ENCODE assay signal across 8 cellular contexts in genomic region chr2:26786207-26787023, GRCh38.
DNase-seq lines count a peak whose midpoint lies in the region; ATAC-seq, FAIRE-seq and TF ChIP-seq lines count a peak whose summit lies in the region.

No MANE protein-coding gene starts in this region.

- peak overlapping the region; percentile 91 for H3K4me3 Mint-ChIP-seq in activated naive CD8-positive, alpha-beta T cell treated with anti-CD3 and anti-CD28 coated beads, Interleukin-2, amount 50 U/mL, for 24 hours
- H3K4me3 Mint-ChIP-seq in stimulated activated naive CD8-positive, alpha-beta T cell treated with anti-CD3 and anti-CD28 coated beads, Interleukin-15, Interleukin-2, amounts not matched to agents 100 ng/mL and 50 ng/mL, for 24 hours: peak overlapping the region; percentile 91

- H3K9me3 ChIP-seq in iPS-20b (ENCODE audit: insufficient read depth, low read depth, low read length): no peaks in the 10 kb centered on the region

- H3K36me3 ChIP-seq in KMS-11 (ENCODE audit: insufficient read depth): no peaks in the 10 kb centered on the region; the same call in 1 of the 2 replicates
- H3K36me3 ChIP-seq in iPS-20b (ENCODE audit: insufficient read depth, low read depth, low read length): peaks cover 1% of the 10 kb centered on the region; the same call in 1 of the 2 replicates

- peak; percentile 4 for ATAC-seq in GM21619 (IDR thresholded peaks at IDR 0.05; ENCODE audit: unreplicated experiment)
- peak; percentile 4 for ATAC-seq in activated naive CD8-positive, alpha-beta T cell treated with anti-CD3 and anti-CD28 coated beads, Interleukin-2, amount 50 U/mL, for 24 hours

- H2AFZ ChIP-seq in KMS-11 (ENCODE audit: low read depth): peak overlapping the region; percentile 50

- peaks cover 52% of the 10 kb centered on the region for H3K79me2 ChIP-seq in KMS-11 (ENCODE audit: insufficient read depth, low read depth)

- peaks cover 23% of the 10 kb centered on the region for H3K4me1 Mint-ChIP-seq in activated naive CD8-positive, alpha-beta T cell treated with anti-CD3 and anti-CD28 coated beads, Interleukin-2, amount 50 U/mL, for 24 hours
- H3K4me1 Mint-ChIP-seq in stimulated activated naive CD8-positive, alpha-beta T cell treated with anti-CD3 and anti-CD28 coated beads, Interleukin-15, Interleukin-2, amounts not matched to agents 100 ng/mL and 50 ng/mL, for 24 hours (ENCODE audit: low read depth): peaks cover 19% of the 10 kb centered on the region

- no peak for FAIRE-seq in HTR-8/SVneo (lab: Jason Lieb, UNC)

- peaks cover 5% of the 10 kb centered on the region for H3K9me3 Mint-ChIP-seq in activated naive CD8-positive, alpha-beta T cell treated with anti-CD3 and anti-CD28 coated beads, Interleukin-2, amount 50 U/mL, for 24 hours
- no peaks in the 10 kb centered on the region for H3K9me3 Mint-ChIP-seq in stimulated activated naive CD8-positive, alpha-beta T cell treated with anti-CD3 and anti-CD28 coated beads, Interleukin-15, Interleukin-2, amounts not matched to agents 100 ng/mL and 50 ng/mL, for 24 hours

- H3K27ac ChIP-seq in KMS-11 (peak overlapping the region; percentile 61), iPS-20b (ENCODE audit: low read length) (no peak overlapping the region)

- peak overlapping the region; percentile 76 for H3K4me2 ChIP-seq in KMS-11

- peaks cover 15% of the 10 kb centered on the region for H3K4me1 ChIP-seq in KMS-11 (ENCODE audit: low read depth, poor library complexity, severe bottlenecking)
- 0 out of 2 replicates have a peak, but pooled peaks cover 3% of the 10 kb centered on the region for H3K4me1 ChIP-seq in iPS-20b (ENCODE audit: insufficient read depth, low read length)

- H3K27me3 Mint-ChIP-seq in activated naive CD8-positive, alpha-beta T cell treated with anti-CD3 and anti-CD28 coated beads, Interleukin-2, amount 50 U/mL, for 24 hours: peaks cover 17% of the 10 kb centered on the region
- H3K27me3 Mint-ChIP-seq in stimulated activated naive CD8-positive, alpha-beta T cell treated with anti-CD3 and anti-CD28 coated beads, Interleukin-15, Interleukin-2, amounts not matched to agents 100 ng/mL and 50 ng/mL, for 24 hours: peaks cover 13% of the 10 kb centered on the region

- H3K9ac ChIP-seq in KMS-11 (peak overlapping the region; percentile 73), iPS-20b (ENCODE audit: low read depth, low read length) (peak overlapping the region; percentile 76; the same call in 1 of the 2 replicates)

- DNase-seq in DMS53 (lab: John Stamatoyannopoulos, UW): peak; percentile 64
- DNase-seq in DMS53 treated with DMSO at 0.1 percent for 48 hours (lab: John Stamatoyannopoulos, UW; ENCODE audit: unreplicated experiment): no peak
- DNase-seq in activated naive CD8-positive, alpha-beta T cell treated with anti-CD3 and anti-CD28 coated beads, Interleukin-2, amount 50 U/mL, for 24 hours: peak; percentile 35
- DNase-seq in HTR-8/SVneo (ENCODE audit: insufficient read length, low spot score): no peak

- TF ChIP-seq CTCF in KMS-11 (conservative IDR thresholded peaks at IDR 0.05; ENCODE audit: low read depth, low read length): no peak

- H4K20me1 ChIP-seq in KMS-11 (ENCODE audit: insufficient read depth): no peaks in the 10 kb centered on the region

- H3K4me3 ChIP-seq in KMS-11 (IDR thresholded peaks at IDR 0.05; ENCODE audit: insufficient read depth, low read depth, low read length) (peak overlapping the region; percentile 23), iPS-20b (ENCODE audit: low read length) (peak overlapping the region; percentile 70)

- H3K36me3 Mint-ChIP-seq in activated naive CD8-positive, alpha-beta T cell treated with anti-CD3 and anti-CD28 coated beads, Interleukin-2, amount 50 U/mL, for 24 hours (ENCODE audit: low read depth): peaks cover 31% of the 10 kb centered on the region
- H3K36me3 Mint-ChIP-seq in stimulated activated naive CD8-positive, alpha-beta T cell treated with anti-CD3 and anti-CD28 coated beads, Interleukin-15, Interleukin-2, amounts not matched to agents 100 ng/mL and 50 ng/mL, for 24 hours (ENCODE audit: low read depth): peaks cover 26% of the 10 kb centered on the region

- H3K27me3 ChIP-seq in KMS-11 (ENCODE audit: insufficient read depth, low read depth) (no peaks in the 10 kb centered on the region), iPS-20b (ENCODE audit: insufficient read depth, low read length) (peaks cover 6% of the 10 kb centered on the region; the same call in 1 of the 2 replicates)

- H3K27ac Mint-ChIP-seq in activated naive CD8-positive, alpha-beta T cell treated with anti-CD3 and anti-CD28 coated beads, Interleukin-2, amount 50 U/mL, for 24 hours: peak overlapping the region; percentile 65
- H3K27ac Mint-ChIP-seq in stimulated activated naive CD8-positive, alpha-beta T cell treated with anti-CD3 and anti-CD28 coated beads, Interleukin-15, Interleukin-2, amounts not matched to agents 100 ng/mL and 50 ng/mL, for 24 hours: peak overlapping the region; percentile 79

Comparison
In these comparisons a context has a peak if more than half of its experiments do, and no peak if none do; other contexts are left out.
1. DNase-seq: peak in DMS53 (single experiment) and activated naive CD8-positive, alpha-beta T cell treated with anti-CD3 and anti-CD28 coated beads, Interleukin-2, amount 50 U/mL, for 24 hours (single experiment); none in DMS53 treated with DMSO at 0.1 percent for 48 hours (single experiment) and HTR-8/SVneo (single experiment).